ENCODE assay signal across 13 cellular contexts in the genomic region with DNA sequence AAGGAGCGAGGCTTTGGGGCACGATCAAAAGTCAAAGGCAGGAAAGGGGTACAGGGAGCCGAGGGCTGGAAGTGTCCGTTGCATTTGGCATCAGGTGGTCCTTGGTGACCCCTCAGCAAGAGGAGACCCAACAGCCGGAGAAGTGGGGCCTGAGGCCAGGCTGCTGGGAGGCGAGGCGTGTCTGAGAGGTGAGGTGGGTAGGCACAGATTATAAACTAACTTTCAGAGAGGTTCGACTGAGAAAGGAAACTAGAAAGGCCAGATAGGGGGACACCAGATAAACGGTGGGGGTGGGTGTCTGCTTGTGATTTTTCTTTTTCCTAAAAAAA. TPM values are rescaled to one million over a fixed set of nuclear protein-coding genes. Genes with fewer than 3 reads are reported as not detected.
A peak's percentile ranks its signal among the peaks of the same experiment; 100 is the strongest.
DNase-seq lines count a peak whose midpoint lies in the region; ATAC-seq and TF ChIP-seq lines count a peak whose summit lies in the region.
"Had no signal": no experiment of that assay in that cellular context is flagged by ENCODE, and none has a peak within 500 bp of the region (broad histone marks: within the 10 kb centered on the region; RNA-seq: fewer than 3 reads in every experiment).

No MANE protein-coding gene starts in this region.

- no peak for ATAC-seq in activated CD4-positive, alpha-beta T cell treated with anti-CD3 and anti-CD28 coated beads for 36 hours
- ATAC-seq in memory B cell (ENCODE audit: low read depth), result no peak
- no peak for ATAC-seq in GM21381 (IDR thresholded peaks at IDR 0.05; ENCODE audit: unreplicated experiment)
- ATAC-seq in GM18907 (IDR thresholded peaks at IDR 0.05; ENCODE audit: unreplicated experiment), result no peak

- TF ChIP-seq EP300 in suprapubic skin (IDR thresholded peaks at IDR 0.05), result no peak

- CTCF ChIA-PET in activated CD4-positive, alpha-beta T cell treated with anti-CD3 and anti-CD28 coated beads for 36 hours (lab: Charles Lee), result interaction anchor here (0.6 kb wide), 1 partner anchor 151 kb away, joined by 3 read pairs; no protein-coding TSS in a partner anchor

- peak overlapping the region; percentile 34 to 57 (median 42) for H3K4me3 ChIP-seq in breast epithelium
- peak overlapping the region; percentile 16 for H3K4me3 ChIP-seq in suprapubic skin

- intact Hi-C loops in activated CD4-positive, alpha-beta T cell treated with anti-CD3 and anti-CD28 coated beads for 36 hours (cut with DNase I, micrococcal nuclease), result no loop called here
- intact Hi-C loops in breast epithelium (cut with DNase I; ENCODE audit: low total_unique reads), result loop anchor here (10.0 kb wide), 1 partner anchor 62 kb away; no protein-coding TSS in a partner anchor

- H3K9me3 ChIP-seq in breast epithelium (no peaks in the 10 kb centered on the region), suprapubic skin (no peaks in the 10 kb centered on the region)
- H3K9me3 ChIP-seq: adrenal gland had no signal

- H3K36me3 ChIP-seq in breast epithelium (no peaks in the 10 kb centered on the region), suprapubic skin (no peaks in the 10 kb centered on the region)
- H3K36me3 ChIP-seq: adrenal gland had no signal

- H3K4me1 ChIP-seq in breast epithelium (no peaks in the 10 kb centered on the region), suprapubic skin (peaks cover 3% of the 10 kb centered on the region)

- no peak overlapping the region for H3K4me3 Mint-ChIP-seq in activated CD4-positive, alpha-beta T cell treated with anti-CD3 and anti-CD28 coated beads for 36 hours
- no peak overlapping the region for H3K4me3 Mint-ChIP-seq in memory B cell
- H3K4me3 Mint-ChIP-seq in progenitor cell of endocrine pancreas (ENCODE audit: low read depth), result no peak overlapping the region
- H3K4me3 Mint-ChIP-seq: WTC11 had no signal

- H3K27me3 ChIP-seq in breast epithelium, result no peaks in the 10 kb centered on the region
- H3K27me3 ChIP-seq in suprapubic skin, result no peaks in the 10 kb centered on the region
- H3K27me3 ChIP-seq: adrenal gland had no signal

- H3K27ac ChIP-seq in breast epithelium (peak overlapping the region; percentile 60 to 84), suprapubic skin (peak overlapping the region; percentile 15)

- no peaks in the 10 kb centered on the region for H3K27me3 Mint-ChIP-seq in activated CD4-positive, alpha-beta T cell treated with anti-CD3 and anti-CD28 coated beads for 36 hours
- no peaks in the 10 kb centered on the region for H3K27me3 Mint-ChIP-seq in memory B cell
- no peaks in the 10 kb centered on the region for H3K27me3 Mint-ChIP-seq in progenitor cell of endocrine pancreas

- peaks cover 53% of the 10 kb centered on the region for H3K4me1 Mint-ChIP-seq in activated CD4-positive, alpha-beta T cell treated with anti-CD3 and anti-CD28 coated beads for 36 hours
- H3K4me1 Mint-ChIP-seq in memory B cell, result peaks cover 25% of the 10 kb centered on the region
- peaks cover 17% of the 10 kb centered on the region for H3K4me1 Mint-ChIP-seq in progenitor cell of endocrine pancreas (ENCODE audit: low read depth)
- H3K4me1 Mint-ChIP-seq: WTC11 had no signal

- TF ChIP-seq POLR2A in breast epithelium (IDR thresholded peaks at IDR 0.05), result no peak
- TF ChIP-seq POLR2A in suprapubic skin (IDR thresholded peaks at IDR 0.05), result no peak

- no peak for TF ChIP-seq CTCF in breast epithelium (IDR thresholded peaks at IDR 0.05)
- TF ChIP-seq CTCF in suprapubic skin (IDR thresholded peaks at IDR 0.05), result no peak
- TF ChIP-seq CTCF in progenitor cell of endocrine pancreas (IDR thresholded peaks at IDR 0.05; ENCODE audit: unreplicated experiment), result no peak

- peak overlapping the region; percentile 52 for H3K27ac Mint-ChIP-seq in activated CD4-positive, alpha-beta T cell treated with anti-CD3 and anti-CD28 coated beads for 36 hours
- H3K27ac Mint-ChIP-seq in memory B cell (peak overlapping the region; percentile 67), progenitor cell of endocrine pancreas (no peak overlapping the region)
- H3K27ac Mint-ChIP-seq: WTC11 had no signal

- DNase-seq in activated CD4-positive, alpha-beta T cell treated with anti-CD3 and anti-CD28 coated beads for 36 hours, result no peak
- no peak for DNase-seq in activated CD4-positive, alpha-beta T cell treated with anti-CD3 and anti-CD28 coated beads, Interleukin-2, amount 50 U/mL, for 1 hour
- no peak for DNase-seq in breast epithelium (ENCODE audit: low spot score in 2 of 2)
- no peak for DNase-seq in memory B cell (ENCODE audit: low spot score in 2 of 2)
- no peak for DNase-seq in suprapubic skin (ENCODE audit: low spot score in 2 of 2)
- no peak for DNase-seq in progenitor cell of endocrine pancreas (ENCODE audit: low spot score, unreplicated experiment)
- DNase-seq: activated CD8-positive, alpha-beta memory T cell treated with anti-CD3 and anti-CD28 coated beads, Interleukin-2, amount 50 U/mL, for 4 hours; adrenal gland; NCI-H1048; stimulated activated CD4-positive, alpha-beta T cell treated with anti-CD3 and anti-CD28 coated beads, Interleukin-4, amount 100 ng/mL, for 1 hour had no signal

- no peaks in the 10 kb centered on the region for H3K36me3 Mint-ChIP-seq in activated CD4-positive, alpha-beta T cell treated with anti-CD3 and anti-CD28 coated beads for 36 hours (ENCODE audit: low read depth)
- H3K36me3 Mint-ChIP-seq in memory B cell (peaks cover 47% of the 10 kb centered on the region), progenitor cell of endocrine pancreas (ENCODE audit: insufficient read depth) (no peaks in the 10 kb centered on the region)
- H3K36me3 Mint-ChIP-seq: WTC11 had no signal

- WGBS in suprapubic skin, result 77% methylated on average over 9 of the region's 9 CpGs

- H3K9me3 Mint-ChIP-seq in activated CD4-positive, alpha-beta T cell treated with anti-CD3 and anti-CD28 coated beads for 36 hours (ENCODE audit: low read depth), result no peaks in the 10 kb centered on the region
- H3K9me3 Mint-ChIP-seq in memory B cell, result no peaks in the 10 kb centered on the region
- no peaks in the 10 kb centered on the region for H3K9me3 Mint-ChIP-seq in progenitor cell of endocrine pancreas (ENCODE audit: low read depth)
- H3K9me3 Mint-ChIP-seq: WTC11 had no signal

- POLR2A ChIA-PET in activated CD4-positive, alpha-beta T cell treated with anti-CD3 and anti-CD28 coated beads for 36 hours (lab: Charles Lee), result no interaction called here

RNA-seq across cellular contexts. Expression of a gene that starts 3.6 kb away (rescaled TPM):
- total RNA-seq in activated CD4-positive, alpha-beta T cell treated with anti-CD3 and anti-CD28 coated beads for 36 hours, result 10 to 100 TPM in 1 of 2 experiments, 1 to 10 TPM in 1; 9.9 to 13.5 TPM
- 100 to 1,000 TPM in 2 of 3 donors, 10 to 100 TPM in 1; 85.3 to 181 (median 159) TPM for total RNA-seq in breast epithelium
- total RNA-seq in suprapubic skin, result 10 to 100 TPM; 18.8 to 70.2 (median 42.6) TPM
- total RNA-seq in progenitor cell of endocrine pancreas, result 0.04 and 0.19 TPM in 2 replicates
